Comparison of ENCODE assay signal across 1 cellular context in genomic region chr12:28164644-28165313, GRCh38.
TF ChIP-seq lines count a peak whose summit lies in the region.

No MANE protein-coding gene starts in this region.

TF ChIP-seq in HepG2, 621 proteins besides CTCF, POLR2A, EP300 and RAD21 (continued from another document):
- TF ChIP-seq ARID5B (CRISPR knock-in tag; IDR thresholded peaks at IDR 0.05) (0 out of 2 replicates have a peak, but pooled peaks have one; percentile 21), HOMEZ (CRISPR knock-in tag; IDR thresholded peaks at IDR 0.05; ENCODE audit: low read depth) (peak; percentile 47; the same call in 1 of the 2 replicates), LRRFIP1 (CRISPR knock-in tag; conservative IDR thresholded peaks at IDR 0.05) (no peak), RFX5 (IDR thresholded peaks at IDR 0.05; ENCODE audit: low read depth, low read length) (no peak), ZNF790 (CRISPR knock-in tag; IDR thresholded peaks at IDR 0.05; ENCODE audit: borderline replicate concordance) (no peak), IRF1 (CRISPR knock-in tag; IDR thresholded peaks at IDR 0.05; ENCODE audit: low read depth) (no peak), HNF1A (IDR thresholded peaks at IDR 0.05; ENCODE audit: low read depth) (peak; percentile 73), HNF1A (CRISPR knock-in tag; IDR thresholded peaks at IDR 0.05; ENCODE audit: borderline replicate concordance) (peak; percentile 55; the same call in 1 of the 2 replicates), POGZ (CRISPR knock-in tag; IDR thresholded peaks at IDR 0.05) (0 out of 2 replicates have a peak, but pooled peaks have one; percentile 32), PRDM15 (CRISPR knock-in tag; IDR thresholded peaks at IDR 0.05) (no peak)
